ENCODE assay signal across 1 cellular context in the genomic region with DNA sequence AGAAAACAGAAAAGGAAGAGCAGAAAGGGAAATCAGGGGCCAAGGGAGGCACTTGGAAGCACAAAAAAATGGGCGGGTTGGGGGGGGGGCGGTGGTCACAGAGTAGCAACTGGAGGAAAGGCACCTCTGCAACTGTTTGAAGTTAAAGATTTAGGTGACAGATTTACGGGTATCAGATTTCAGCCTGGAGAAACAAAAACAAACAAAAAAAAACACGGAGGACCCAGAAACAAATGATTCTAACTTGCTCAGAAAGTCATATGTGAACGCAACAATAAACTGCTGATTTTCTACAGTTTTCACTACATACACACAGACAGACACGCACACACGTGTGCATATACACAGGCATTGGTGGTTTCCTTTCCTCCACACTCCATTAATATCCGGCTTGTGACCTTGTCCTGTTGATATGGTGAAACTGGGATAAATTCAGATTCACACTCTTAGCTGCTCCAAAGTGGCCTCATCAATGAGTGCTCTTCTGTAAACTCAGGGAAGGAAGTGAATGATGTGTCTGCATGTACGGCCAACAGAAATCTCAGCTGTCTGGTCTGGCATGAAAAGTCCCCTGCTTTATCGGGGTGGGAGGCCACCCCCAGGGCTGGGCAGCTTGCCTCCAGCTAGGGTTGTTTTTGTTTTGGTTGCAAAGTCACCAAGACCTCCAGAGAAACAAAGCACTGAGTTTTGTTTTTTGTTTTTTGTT.
TF ChIP-seq lines count a peak whose summit lies in the region.

No MANE protein-coding gene starts in this region.

TF ChIP-seq in HEK293, 187 proteins besides CTCF, POLR2A, EP300 and RAD21 (continued from another document):
- TF ChIP-seq, protein P1, sequence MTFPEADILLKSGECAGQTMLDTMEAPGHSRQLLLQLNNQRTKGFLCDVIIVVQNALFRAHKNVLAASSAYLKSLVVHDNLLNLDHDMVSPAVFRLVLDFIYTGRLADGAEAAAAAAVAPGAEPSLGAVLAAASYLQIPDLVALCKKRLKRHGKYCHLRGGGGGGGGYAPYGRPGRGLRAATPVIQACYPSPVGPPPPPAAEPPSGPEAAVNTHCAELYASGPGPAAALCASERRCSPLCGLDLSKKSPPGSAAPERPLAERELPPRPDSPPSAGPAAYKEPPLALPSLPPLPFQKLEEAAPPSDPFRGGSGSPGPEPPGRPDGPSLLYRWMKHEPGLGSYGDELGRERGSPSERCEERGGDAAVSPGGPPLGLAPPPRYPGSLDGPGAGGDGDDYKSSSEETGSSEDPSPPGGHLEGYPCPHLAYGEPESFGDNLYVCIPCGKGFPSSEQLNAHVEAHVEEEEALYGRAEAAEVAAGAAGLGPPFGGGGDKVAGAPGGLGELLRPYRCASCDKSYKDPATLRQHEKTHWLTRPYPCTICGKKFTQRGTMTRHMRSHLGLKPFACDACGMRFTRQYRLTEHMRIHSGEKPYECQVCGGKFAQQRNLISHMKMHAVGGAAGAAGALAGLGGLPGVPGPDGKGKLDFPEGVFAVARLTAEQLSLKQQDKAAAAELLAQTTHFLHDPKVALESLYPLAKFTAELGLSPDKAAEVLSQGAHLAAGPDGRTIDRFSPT (tag by site-specific recombination; IDR thresholded peaks at IDR 0.05) = no peak
- no peak for TF ChIP-seq PRDM1 (tag by site-specific recombination; IDR thresholded peaks at IDR 0.05)
- peak; percentile 64 for TF ChIP-seq FEZF1 (tag by site-specific recombination; IDR thresholded peaks at IDR 0.05)
- no peak for TF ChIP-seq ZFHX2 (tag by site-specific recombination; conservative IDR thresholded peaks at IDR 0.05)
- no peak for TF ChIP-seq ZNF169 (tag by site-specific recombination; IDR thresholded peaks at IDR 0.05)
- no peak for TF ChIP-seq ZNF37A (tag by site-specific recombination; IDR thresholded peaks at IDR 0.05)
- TF ChIP-seq SP7 (tag by site-specific recombination; IDR thresholded peaks at IDR 0.05) = peak; percentile 74
- 0 out of 2 replicates have a peak, but pooled peaks have one; percentile 31 for TF ChIP-seq ZXDB (tag by site-specific recombination; IDR thresholded peaks at IDR 0.05)
- TF ChIP-seq, protein P2, sequence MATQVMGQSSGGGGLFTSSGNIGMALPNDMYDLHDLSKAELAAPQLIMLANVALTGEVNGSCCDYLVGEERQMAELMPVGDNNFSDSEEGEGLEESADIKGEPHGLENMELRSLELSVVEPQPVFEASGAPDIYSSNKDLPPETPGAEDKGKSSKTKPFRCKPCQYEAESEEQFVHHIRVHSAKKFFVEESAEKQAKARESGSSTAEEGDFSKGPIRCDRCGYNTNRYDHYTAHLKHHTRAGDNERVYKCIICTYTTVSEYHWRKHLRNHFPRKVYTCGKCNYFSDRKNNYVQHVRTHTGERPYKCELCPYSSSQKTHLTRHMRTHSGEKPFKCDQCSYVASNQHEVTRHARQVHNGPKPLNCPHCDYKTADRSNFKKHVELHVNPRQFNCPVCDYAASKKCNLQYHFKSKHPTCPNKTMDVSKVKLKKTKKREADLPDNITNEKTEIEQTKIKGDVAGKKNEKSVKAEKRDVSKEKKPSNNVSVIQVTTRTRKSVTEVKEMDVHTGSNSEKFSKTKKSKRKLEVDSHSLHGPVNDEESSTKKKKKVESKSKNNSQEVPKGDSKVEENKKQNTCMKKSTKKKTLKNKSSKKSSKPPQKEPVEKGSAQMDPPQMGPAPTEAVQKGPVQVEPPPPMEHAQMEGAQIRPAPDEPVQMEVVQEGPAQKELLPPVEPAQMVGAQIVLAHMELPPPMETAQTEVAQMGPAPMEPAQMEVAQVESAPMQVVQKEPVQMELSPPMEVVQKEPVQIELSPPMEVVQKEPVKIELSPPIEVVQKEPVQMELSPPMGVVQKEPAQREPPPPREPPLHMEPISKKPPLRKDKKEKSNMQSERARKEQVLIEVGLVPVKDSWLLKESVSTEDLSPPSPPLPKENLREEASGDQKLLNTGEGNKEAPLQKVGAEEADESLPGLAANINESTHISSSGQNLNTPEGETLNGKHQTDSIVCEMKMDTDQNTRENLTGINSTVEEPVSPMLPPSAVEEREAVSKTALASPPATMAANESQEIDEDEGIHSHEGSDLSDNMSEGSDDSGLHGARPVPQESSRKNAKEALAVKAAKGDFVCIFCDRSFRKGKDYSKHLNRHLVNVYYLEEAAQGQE (tag by site-specific recombination; IDR thresholded peaks at IDR 0.05) = no peak
- no peak for TF ChIP-seq REPIN1 (tag by site-specific recombination; IDR thresholded peaks at IDR 0.05; ENCODE audit: low read depth)
- no peak for TF ChIP-seq ZNF558 (tag by site-specific recombination; IDR thresholded peaks at IDR 0.05)
- TF ChIP-seq ZEB2 (tag by site-specific recombination; IDR thresholded peaks at IDR 0.05) = no peak
- TF ChIP-seq, protein P3, sequence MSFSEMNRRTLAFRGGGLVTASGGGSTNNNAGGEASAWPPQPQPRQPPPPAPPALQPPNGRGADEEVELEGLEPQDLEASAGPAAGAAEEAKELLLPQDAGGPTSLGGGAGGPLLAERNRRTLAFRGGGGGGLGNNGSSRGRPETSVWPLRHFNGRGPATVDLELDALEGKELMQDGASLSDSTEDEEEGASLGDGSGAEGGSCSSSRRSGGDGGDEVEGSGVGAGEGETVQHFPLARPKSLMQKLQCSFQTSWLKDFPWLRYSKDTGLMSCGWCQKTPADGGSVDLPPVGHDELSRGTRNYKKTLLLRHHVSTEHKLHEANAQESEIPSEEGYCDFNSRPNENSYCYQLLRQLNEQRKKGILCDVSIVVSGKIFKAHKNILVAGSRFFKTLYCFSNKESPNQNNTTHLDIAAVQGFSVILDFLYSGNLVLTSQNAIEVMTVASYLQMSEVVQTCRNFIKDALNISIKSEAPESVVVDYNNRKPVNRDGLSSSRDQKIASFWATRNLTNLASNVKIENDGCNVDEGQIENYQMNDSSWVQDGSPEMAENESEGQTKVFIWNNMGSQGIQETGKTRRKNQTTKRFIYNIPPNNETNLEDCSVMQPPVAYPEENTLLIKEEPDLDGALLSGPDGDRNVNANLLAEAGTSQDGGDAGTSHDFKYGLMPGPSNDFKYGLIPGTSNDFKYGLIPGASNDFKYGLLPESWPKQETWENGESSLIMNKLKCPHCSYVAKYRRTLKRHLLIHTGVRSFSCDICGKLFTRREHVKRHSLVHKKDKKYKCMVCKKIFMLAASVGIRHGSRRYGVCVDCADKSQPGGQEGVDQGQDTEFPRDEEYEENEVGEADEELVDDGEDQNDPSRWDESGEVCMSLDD (tag by site-specific recombination; IDR thresholded peaks at IDR 0.05) = no peak
- TF ChIP-seq, protein P4, sequence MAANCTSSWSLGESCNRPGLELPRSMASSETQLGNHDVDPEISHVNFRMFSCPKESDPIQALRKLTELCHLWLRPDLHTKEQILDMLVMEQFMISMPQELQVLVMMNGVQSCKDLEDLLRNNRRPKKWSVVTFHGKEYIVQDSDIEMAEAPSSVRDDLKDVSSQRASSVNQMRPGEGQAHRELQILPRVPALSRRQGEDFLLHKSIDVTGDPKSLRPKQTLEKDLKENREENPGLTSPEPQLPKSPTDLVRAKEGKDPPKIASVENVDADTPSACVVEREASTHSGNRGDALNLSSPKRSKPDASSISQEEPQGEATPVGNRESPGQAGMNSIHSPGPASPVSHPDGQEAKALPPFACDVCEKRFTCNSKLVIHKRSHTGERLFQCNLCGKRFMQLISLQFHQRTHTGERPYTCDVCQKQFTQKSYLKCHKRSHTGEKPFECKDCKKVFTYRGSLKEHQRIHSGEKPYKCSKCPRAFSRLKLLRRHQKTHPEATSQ (tag by site-specific recombination; IDR thresholded peaks at IDR 0.05) = no peak
- no peak for TF ChIP-seq YY2 (tag by site-specific recombination; IDR thresholded peaks at IDR 0.05)
- TF ChIP-seq ZNF785 (tag by site-specific recombination; IDR thresholded peaks at IDR 0.05) = no peak
- no peak for TF ChIP-seq KLF9 (tag by site-specific recombination; IDR thresholded peaks at IDR 0.05; ENCODE audit: low read depth)
- TF ChIP-seq, protein P5, sequence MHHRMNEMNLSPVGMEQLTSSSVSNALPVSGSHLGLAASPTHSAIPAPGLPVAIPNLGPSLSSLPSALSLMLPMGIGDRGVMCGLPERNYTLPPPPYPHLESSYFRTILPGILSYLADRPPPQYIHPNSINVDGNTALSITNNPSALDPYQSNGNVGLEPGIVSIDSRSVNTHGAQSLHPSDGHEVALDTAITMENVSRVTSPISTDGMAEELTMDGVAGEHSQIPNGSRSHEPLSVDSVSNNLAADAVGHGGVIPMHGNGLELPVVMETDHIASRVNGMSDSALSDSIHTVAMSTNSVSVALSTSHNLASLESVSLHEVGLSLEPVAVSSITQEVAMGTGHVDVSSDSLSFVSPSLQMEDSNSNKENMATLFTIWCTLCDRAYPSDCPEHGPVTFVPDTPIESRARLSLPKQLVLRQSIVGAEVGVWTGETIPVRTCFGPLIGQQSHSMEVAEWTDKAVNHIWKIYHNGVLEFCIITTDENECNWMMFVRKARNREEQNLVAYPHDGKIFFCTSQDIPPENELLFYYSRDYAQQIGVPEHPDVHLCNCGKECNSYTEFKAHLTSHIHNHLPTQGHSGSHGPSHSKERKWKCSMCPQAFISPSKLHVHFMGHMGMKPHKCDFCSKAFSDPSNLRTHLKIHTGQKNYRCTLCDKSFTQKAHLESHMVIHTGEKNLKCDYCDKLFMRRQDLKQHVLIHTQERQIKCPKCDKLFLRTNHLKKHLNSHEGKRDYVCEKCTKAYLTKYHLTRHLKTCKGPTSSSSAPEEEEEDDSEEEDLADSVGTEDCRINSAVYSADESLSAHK (tag by site-specific recombination; IDR thresholded peaks at IDR 0.05) = peak; percentile 76
- peak; percentile 34; the same call in 1 of the 2 replicates for TF ChIP-seq ZNF843 (tag by site-specific recombination; IDR thresholded peaks at IDR 0.05)
- TF ChIP-seq, protein P6, sequence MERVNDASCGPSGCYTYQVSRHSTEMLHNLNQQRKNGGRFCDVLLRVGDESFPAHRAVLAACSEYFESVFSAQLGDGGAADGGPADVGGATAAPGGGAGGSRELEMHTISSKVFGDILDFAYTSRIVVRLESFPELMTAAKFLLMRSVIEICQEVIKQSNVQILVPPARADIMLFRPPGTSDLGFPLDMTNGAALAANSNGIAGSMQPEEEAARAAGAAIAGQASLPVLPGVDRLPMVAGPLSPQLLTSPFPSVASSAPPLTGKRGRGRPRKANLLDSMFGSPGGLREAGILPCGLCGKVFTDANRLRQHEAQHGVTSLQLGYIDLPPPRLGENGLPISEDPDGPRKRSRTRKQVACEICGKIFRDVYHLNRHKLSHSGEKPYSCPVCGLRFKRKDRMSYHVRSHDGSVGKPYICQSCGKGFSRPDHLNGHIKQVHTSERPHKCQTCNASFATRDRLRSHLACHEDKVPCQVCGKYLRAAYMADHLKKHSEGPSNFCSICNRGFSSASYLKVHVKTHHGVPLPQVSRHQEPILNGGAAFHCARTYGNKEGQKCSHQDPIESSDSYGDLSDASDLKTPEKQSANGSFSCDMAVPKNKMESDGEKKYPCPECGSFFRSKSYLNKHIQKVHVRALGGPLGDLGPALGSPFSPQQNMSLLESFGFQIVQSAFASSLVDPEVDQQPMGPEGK (tag by site-specific recombination; IDR thresholded peaks at IDR 0.05) = no peak; the same call in 1 of the 2 replicates
- TF ChIP-seq, protein P7, sequence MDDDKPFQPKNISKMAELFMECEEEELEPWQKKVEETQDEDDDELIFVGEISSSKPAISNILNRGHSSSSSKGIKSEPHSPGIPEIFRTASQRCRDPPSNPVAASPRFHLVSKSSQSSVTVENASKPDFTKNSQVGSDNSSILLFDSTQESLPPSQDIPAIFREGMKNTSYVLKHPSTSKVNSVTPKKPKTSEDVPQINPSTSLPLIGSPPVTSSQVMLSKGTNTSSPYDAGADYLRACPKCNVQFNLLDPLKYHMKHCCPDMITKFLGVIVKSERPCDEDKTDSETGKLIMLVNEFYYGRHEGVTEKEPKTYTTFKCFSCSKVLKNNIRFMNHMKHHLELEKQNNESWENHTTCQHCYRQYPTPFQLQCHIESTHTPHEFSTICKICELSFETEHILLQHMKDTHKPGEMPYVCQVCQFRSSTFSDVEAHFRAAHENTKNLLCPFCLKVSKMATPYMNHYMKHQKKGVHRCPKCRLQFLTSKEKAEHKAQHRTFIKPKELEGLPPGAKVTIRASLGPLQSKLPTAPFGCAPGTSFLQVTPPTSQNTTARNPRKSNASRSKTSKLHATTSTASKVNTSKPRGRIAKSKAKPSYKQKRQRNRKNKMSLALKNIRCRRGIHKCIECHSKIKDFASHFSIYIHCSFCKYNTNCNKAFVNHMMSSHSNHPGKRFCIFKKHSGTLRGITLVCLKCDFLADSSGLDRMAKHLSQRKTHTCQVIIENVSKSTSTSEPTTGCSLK (tag by site-specific recombination; IDR thresholded peaks at IDR 0.05) = no peak
- no peak for TF ChIP-seq ZSCAN16 (tag by site-specific recombination; IDR thresholded peaks at IDR 0.05)
- TF ChIP-seq KLF1 (tag by site-specific recombination; IDR thresholded peaks at IDR 0.05) = 0 out of 2 replicates have a peak, but pooled peaks have one; percentile 38
- no peak for TF ChIP-seq ZNF521 (tag by site-specific recombination; IDR thresholded peaks at IDR 0.05)
- TF ChIP-seq ZNF23 (tag by site-specific recombination; IDR thresholded peaks at IDR 0.05; ENCODE audit: borderline replicate concordance) = no peak
- no peak for TF ChIP-seq ZNF426 (tag by site-specific recombination; IDR thresholded peaks at IDR 0.05)
- peak; percentile 61 for TF ChIP-seq GFI1B (tag by site-specific recombination; IDR thresholded peaks at IDR 0.05)
- TF ChIP-seq ZBTB17 (tag by site-specific recombination; IDR thresholded peaks at IDR 0.05) = peak; percentile 41; the same call in 1 of the 2 replicates
- peak; percentile 73 for TF ChIP-seq OSR2 (tag by site-specific recombination; IDR thresholded peaks at IDR 0.05)
- peak; percentile 53; the same call in 1 of the 2 replicates for TF ChIP-seq ZBTB20 (tag by site-specific recombination; IDR thresholded peaks at IDR 0.05)
- TF ChIP-seq ZNF112 (tag by site-specific recombination; IDR thresholded peaks at IDR 0.05) = no peak
- TF ChIP-seq ZNF324 (tag by site-specific recombination; IDR thresholded peaks at IDR 0.05) = no peak
- TF ChIP-seq TCF7L2 (IDR thresholded peaks at IDR 0.05; ENCODE audit: borderline replicate concordance, low read depth, low read length) = peak; percentile 94
- no peak for TF ChIP-seq ZNF792 (tag by site-specific recombination; IDR thresholded peaks at IDR 0.05)
- TF ChIP-seq, protein P8, sequence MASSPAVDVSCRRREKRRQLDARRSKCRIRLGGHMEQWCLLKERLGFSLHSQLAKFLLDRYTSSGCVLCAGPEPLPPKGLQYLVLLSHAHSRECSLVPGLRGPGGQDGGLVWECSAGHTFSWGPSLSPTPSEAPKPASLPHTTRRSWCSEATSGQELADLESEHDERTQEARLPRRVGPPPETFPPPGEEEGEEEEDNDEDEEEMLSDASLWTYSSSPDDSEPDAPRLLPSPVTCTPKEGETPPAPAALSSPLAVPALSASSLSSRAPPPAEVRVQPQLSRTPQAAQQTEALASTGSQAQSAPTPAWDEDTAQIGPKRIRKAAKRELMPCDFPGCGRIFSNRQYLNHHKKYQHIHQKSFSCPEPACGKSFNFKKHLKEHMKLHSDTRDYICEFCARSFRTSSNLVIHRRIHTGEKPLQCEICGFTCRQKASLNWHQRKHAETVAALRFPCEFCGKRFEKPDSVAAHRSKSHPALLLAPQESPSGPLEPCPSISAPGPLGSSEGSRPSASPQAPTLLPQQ (tag by site-specific recombination; IDR thresholded peaks at IDR 0.05) = no peak
